10 cellular contexts compared by ENCODE assay signal in the genomic region with DNA sequence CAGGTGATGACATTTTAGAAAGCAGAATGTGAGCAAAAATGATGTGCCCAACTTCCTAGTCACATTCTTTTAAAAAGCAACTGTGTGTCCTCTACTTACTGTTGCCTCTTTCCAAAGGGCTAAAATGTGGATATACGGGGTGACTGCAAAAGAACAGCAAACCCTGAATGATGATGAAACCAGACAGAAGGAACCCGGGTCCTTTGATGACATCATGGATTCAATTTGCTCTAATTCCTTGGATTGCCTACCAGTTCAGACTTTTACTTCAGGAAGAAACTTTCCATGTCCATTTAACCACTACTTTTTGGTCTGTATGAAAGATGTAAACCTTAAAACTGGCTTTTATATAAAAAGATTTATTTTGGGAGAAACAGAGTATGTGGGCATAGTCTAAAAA.
"Had no signal": no experiment of that assay in that cellular context is flagged by ENCODE, and none has a peak within 500 bp of the region (broad histone marks: within the 10 kb centered on the region; RNA-seq: fewer than 3 reads in every experiment).

No MANE protein-coding gene starts in this region.

- DNase-seq: H9, HCEC 1CT, HFFc6, IMR-90, KBM-7 had no signal

- H2AFZ ChIP-seq: GM23338 had no signal

- H3K27ac Mint-ChIP-seq: GM23338, H9, HFFc6 had no signal

- H3K9ac ChIP-seq: KMS-11 had no signal

- H3K4me3 Mint-ChIP-seq: GM23338, H9, HFFc6 had no signal

- H3K27ac ChIP-seq: HL-60, KMS-11 had no signal

- H3K4me3 ChIP-seq: GM23338 had no signal

- H3K4me2 ChIP-seq: GM23338, KMS-11 had no signal

- H3K9me3 Mint-ChIP-seq: GM23338, H9 had no signal

- FAIRE-seq: H1, H54 had no signal

- ATAC-seq: GM23338 had no signal
